8 cellular contexts compared by ENCODE assay signal in the genomic region with DNA sequence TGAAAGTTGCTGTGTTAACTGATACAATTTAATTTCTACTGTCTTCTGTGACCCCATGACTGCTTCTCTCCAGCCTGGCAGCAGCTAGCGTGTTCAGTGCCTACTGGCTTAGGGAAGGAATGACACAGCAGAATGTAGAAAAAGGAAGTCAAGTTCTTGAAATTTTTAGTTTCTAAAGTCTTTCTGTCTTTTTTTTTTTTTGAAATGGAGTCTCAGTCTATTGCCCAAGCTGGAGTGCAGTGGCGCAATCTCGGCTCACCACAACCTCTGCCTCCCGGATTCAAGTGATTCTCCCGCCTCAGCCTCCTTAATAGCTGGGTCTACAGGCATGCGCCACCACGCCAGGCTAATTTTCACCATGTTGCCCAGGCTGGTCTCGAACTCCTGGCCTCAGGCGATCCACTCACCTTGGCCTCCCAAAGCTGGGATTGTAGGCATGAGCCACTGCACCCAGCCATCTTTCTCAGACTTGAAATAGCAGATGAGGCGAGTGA. TPM values are rescaled to one million over a fixed set of nuclear protein-coding genes. Genes with fewer than 3 reads are reported as not detected.
DNase-seq lines count a peak whose midpoint lies in the region; ATAC-seq and TF ChIP-seq lines count a peak whose summit lies in the region.

No MANE protein-coding gene starts in this region.

- peaks cover 1% of the 10 kb centered on the region for H3K36me3 Mint-ChIP-seq in IgD-negative memory B cell
- peaks cover 3% of the 10 kb centered on the region for H3K36me3 Mint-ChIP-seq in activated naive CD8-positive, alpha-beta T cell treated with anti-CD3 and anti-CD28 coated beads for 36 hours

- no peak overlapping the region for H4K91ac ChIP-seq in neuronal stem cell (ENCODE audit: low read depth, low read length, poor library complexity)

- H3K9me3 ChIP-seq in neuronal stem cell (replicated peaks in 1 of 2; ENCODE audit: control insufficient read depth in 2 of 2, insufficient read depth in 1 of 2, low read depth in 1 of 2, low read length in 2 of 2), result no peaks in the 10 kb centered on the region
- no peaks in the 10 kb centered on the region for H3K9me3 ChIP-seq in esophagus muscularis mucosa

- no peak overlapping the region for H2AK5ac ChIP-seq in neuronal stem cell (ENCODE audit: low read depth, low read length)

- TF ChIP-seq CTCF in GM06990 (IDR thresholded peaks at IDR 0.05; ENCODE audit: insufficient read depth, low read length, poor library complexity, severe bottlenecking) (no peak), esophagus muscularis mucosa (IDR thresholded peaks at IDR 0.05) (no peak)

- ATAC-seq in GM18520 (IDR thresholded peaks at IDR 0.05; ENCODE audit: unreplicated experiment), result no peak

- H2BK5ac ChIP-seq in neuronal stem cell (ENCODE audit: low read length), result no peak overlapping the region

- no peak overlapping the region for H3K4me3 ChIP-seq in GM06990 (replicated peaks; ENCODE audit: low read depth, low read length)
- H3K4me3 ChIP-seq in neuronal stem cell (ENCODE audit: low read length in 2 of 2), result no peak overlapping the region
- H3K4me3 ChIP-seq in esophagus muscularis mucosa, result no peak overlapping the region

- no peak overlapping the region for H2BK12ac ChIP-seq in neuronal stem cell (ENCODE audit: low read length)

- no peak overlapping the region for H3K9ac ChIP-seq in neuronal stem cell (ENCODE audit: low read depth, low read length, poor library complexity)

- H3K27ac ChIP-seq in neuronal stem cell (replicated peaks; ENCODE audit: low read length) (no peak overlapping the region), esophagus muscularis mucosa (replicated peaks in 1 of 4) (peak overlapping the region in 2 of 4 donors; percentile 38 to 58)

- no peak overlapping the region for H3K18ac ChIP-seq in neuronal stem cell (ENCODE audit: low read length)

- peak overlapping the region; percentile 21 to 59 (median 37) for H3K4me3 Mint-ChIP-seq in IgD-negative memory B cell
- no peak overlapping the region for H3K4me3 Mint-ChIP-seq in activated naive CD8-positive, alpha-beta T cell treated with anti-CD3 and anti-CD28 coated beads for 36 hours

- TF ChIP-seq EP300 in esophagus muscularis mucosa (IDR thresholded peaks at IDR 0.05), result no peak

- H2BK15ac ChIP-seq in neuronal stem cell (ENCODE audit: low read length), result no peak overlapping the region

- H3K27me3 Mint-ChIP-seq in IgD-negative memory B cell, result no peaks in the 10 kb centered on the region
- no peaks in the 10 kb centered on the region for H3K27me3 Mint-ChIP-seq in activated naive CD8-positive, alpha-beta T cell treated with anti-CD3 and anti-CD28 coated beads for 36 hours

- no CpG with 5 or more reads among the region's 10 CpGs for WGBS in neuronal stem cell (ENCODE audit: extremely low coverage in 2 of 2, insufficient read length in 2 of 2, insufficient replicate concordance in 1 of 2), 2 donors
- 71% methylated on average over 9 of the region's 10 CpGs for WGBS in esophagus muscularis mucosa

- H3K23ac ChIP-seq in neuronal stem cell (ENCODE audit: low read depth, low read length, poor library complexity), result no peak overlapping the region

- H3K36me3 ChIP-seq in GM06990 (ENCODE audit: control insufficient read depth, insufficient read depth, low read length) (no peaks in the 10 kb centered on the region), neuronal stem cell (replicated peaks in 1 of 2; ENCODE audit: control insufficient read depth in 2 of 2, insufficient read depth in 2 of 2, low read length in 2 of 2) (no peaks in the 10 kb centered on the region), esophagus muscularis mucosa (peaks cover 0 to under 1% (median 0%) of the 10 kb centered on the region in 4 donors)

- no peak overlapping the region for H2BK120ac ChIP-seq in neuronal stem cell (ENCODE audit: low read depth, low read length)

- H4K8ac ChIP-seq in neuronal stem cell (ENCODE audit: low read depth, low read length), result no peak overlapping the region

- no peaks in the 10 kb centered on the region for H3K79me1 ChIP-seq in neuronal stem cell (ENCODE audit: low read depth, low read length)

- peak overlapping the region; percentile 63 to 90 (median 73) for H3K27ac Mint-ChIP-seq in IgD-negative memory B cell
- peak overlapping the region; percentile 65 for H3K27ac Mint-ChIP-seq in activated naive CD8-positive, alpha-beta T cell treated with anti-CD3 and anti-CD28 coated beads for 36 hours

- intact Hi-C loops in esophagus muscularis mucosa (cut with DNase I), result no loop called here

- peaks cover 25 to 35% (median 31%) of the 10 kb centered on the region in 3 donors for H3K4me1 Mint-ChIP-seq in IgD-negative memory B cell
- peaks cover 36% of the 10 kb centered on the region for H3K4me1 Mint-ChIP-seq in activated naive CD8-positive, alpha-beta T cell treated with anti-CD3 and anti-CD28 coated beads for 36 hours

- H2AFZ ChIP-seq in neuronal stem cell (ENCODE audit: low read length), result no peak overlapping the region

- no peak overlapping the region for H3K14ac ChIP-seq in neuronal stem cell (ENCODE audit: low read length)

- no peaks in the 10 kb centered on the region for H3K9me3 Mint-ChIP-seq in IgD-negative memory B cell
- H3K9me3 Mint-ChIP-seq in activated naive CD8-positive, alpha-beta T cell treated with anti-CD3 and anti-CD28 coated beads for 36 hours, result no peaks in the 10 kb centered on the region

- no peaks in the 10 kb centered on the region for H3K4me1 ChIP-seq in neuronal stem cell (ENCODE audit: control insufficient read depth in 2 of 2, insufficient read depth in 1 of 2, low read depth in 1 of 2, low read length in 2 of 2)
- H3K4me1 ChIP-seq in esophagus muscularis mucosa, result peaks cover 0 to 18% (median 3%) of the 10 kb centered on the region in 4 donors

- TF ChIP-seq POLR2A in esophagus muscularis mucosa (IDR thresholded peaks at IDR 0.05; ENCODE audit: low read depth), result no peak

- no peak overlapping the region for H3K4me2 ChIP-seq in neuronal stem cell (ENCODE audit: insufficient read depth, low read length, poor library complexity, severe bottlenecking)

- DNase-seq in GM06990 (ENCODE audit: extremely low read depth, insufficient read length) (peak; percentile 67), mesenteric fat pad (ENCODE audit: low spot score) (peak; percentile 90), neuronal stem cell (ENCODE audit: low spot score) (no peak), esophagus muscularis mucosa (ENCODE audit: extremely low spot score) (no peak), cerebellar nuclear complex (lab: John Stamatoyannopoulos, UW) (no peak)
- DNase-seq in activated naive CD8-positive, alpha-beta T cell treated with anti-CD3 and anti-CD28 coated beads for 36 hours, result peak; percentile 16

- H3K4ac ChIP-seq in neuronal stem cell (ENCODE audit: low read length), result no peak overlapping the region

- H3K27me3 ChIP-seq in GM06990 (replicated peaks; ENCODE audit: control insufficient read depth, insufficient read depth, low read length), result no peaks in the 10 kb centered on the region
- H3K27me3 ChIP-seq in neuronal stem cell (ENCODE audit: control insufficient read depth in 3 of 3, insufficient read depth in 3 of 3, low read depth in 1 of 3, low read length in 3 of 3), result no peaks in the 10 kb centered on the region
- no peaks in the 10 kb centered on the region for H3K27me3 ChIP-seq in esophagus muscularis mucosa

RNA-seq across cellular contexts. Expression of a gene that starts 32.4 kb away (rescaled TPM):
- polyA plus RNA-seq in IgD-negative memory B cell, result 183 TPM
- total RNA-seq in activated naive CD8-positive, alpha-beta T cell treated with anti-CD3 and anti-CD28 coated beads for 36 hours, result 10 to 100 TPM; 79.4 to 79.7 TPM
- total RNA-seq in mesenteric fat pad (136 TPM), esophagus muscularis mucosa (100 to 1,000 TPM in 3 of 4 donors, 10 to 100 TPM in 1; 85.8 to 118 (median 107) TPM)
- polyA plus RNA-seq in neuronal stem cell (2013, experiment 1 of 2), result 121 TPM
- polyA plus RNA-seq in neuronal stem cell (2013, experiment 2 of 2), result 121 TPM

RNA-seq across cellular contexts. Expression of a gene that starts 39.3 kb away (rescaled TPM):
- 42.1 TPM for polyA plus RNA-seq in IgD-negative memory B cell
- 100 to 1,000 TPM; 708 to 723 TPM for total RNA-seq in activated naive CD8-positive, alpha-beta T cell treated with anti-CD3 and anti-CD28 coated beads for 36 hours
- total RNA-seq in mesenteric fat pad (24.6 TPM), esophagus muscularis mucosa (10 to 100 TPM; 25.0 to 37.8 (median 35.9) TPM)
- polyA plus RNA-seq in neuronal stem cell (2013, experiment 1 of 2), result 214 TPM
- polyA plus RNA-seq in neuronal stem cell (2013, experiment 2 of 2), result 222 TPM

RNA-seq across cellular contexts. Expression of a gene that starts 46.4 kb away (rescaled TPM):
- 42.3 TPM for polyA plus RNA-seq in IgD-negative memory B cell
- total RNA-seq in activated naive CD8-positive, alpha-beta T cell treated with anti-CD3 and anti-CD28 coated beads for 36 hours, result 10 to 100 TPM; 37.5 to 41.9 TPM
- total RNA-seq in mesenteric fat pad (56.8 TPM), esophagus muscularis mucosa (10 to 100 TPM; 54.8 to 83.1 (median 69.7) TPM)
- 31.8 TPM for polyA plus RNA-seq in neuronal stem cell (2013, experiment 1 of 2)
- 32.6 TPM for polyA plus RNA-seq in neuronal stem cell (2013, experiment 2 of 2)

Comparison
In these comparisons a context has a peak if more than half of its experiments do, and no peak if none do; other contexts are left out.
1. DNase-seq: peak in GM06990 (single experiment), activated naive CD8-positive, alpha-beta T cell treated with anti-CD3 and anti-CD28 coated beads for 36 hours (single experiment) and mesenteric fat pad (single experiment); none in neuronal stem cell (single experiment), esophagus muscularis mucosa (single experiment) and cerebellar nuclear complex (0 of 2).
2. RNA of a gene that starts 39.3 kb away (total RNA-seq): 708 to 723 TPM in activated naive CD8-positive, alpha-beta T cell treated with anti-CD3 and anti-CD28 coated beads for 36 hours; 25.0 to 37.8 TPM in esophagus muscularis mucosa and 24.6 TPM in mesenteric fat pad (single experiment); every median in the first group is over 10 times any median in the second.